9 cellular contexts compared by ENCODE assay signal in genomic region chr19:45815501-45816216, GRCh38. TPM values are rescaled to one million over a fixed set of nuclear protein-coding genes. Genes with fewer than 3 reads are reported as not detected.
DNase-seq lines count a peak whose midpoint lies in the region; ATAC-seq lines count a peak whose summit lies in the region.
"Had no signal": no experiment of that assay in that cellular context is flagged by ENCODE, and none has a peak within 500 bp of the region (broad histone marks: within the 10 kb centered on the region; RNA-seq: fewer than 3 reads in every experiment).

No MANE protein-coding gene starts in this region.

- H3K4me1 ChIP-seq in BLaER1 (peaks cover 47% of the 10 kb centered on the region), neuron (ENCODE audit: insufficient read depth, low read length) (peaks cover 15% of the 10 kb centered on the region)

- peaks cover 13% of the 10 kb centered on the region for H4K20me1 ChIP-seq in BLaER1

- peak overlapping the region; percentile 69 for H3K4me3 ChIP-seq in BLaER1
- H3K4me3 ChIP-seq in neuron (ENCODE audit: low read length) = peak overlapping the region; percentile 36

- H3K36me3 ChIP-seq in BLaER1 = peaks cover 28% of the 10 kb centered on the region
- H3K36me3 ChIP-seq in neuron (ENCODE audit: insufficient read depth, low read length) = peaks cover 14% of the 10 kb centered on the region

- H3K27ac Mint-ChIP-seq in T-cell = no peak overlapping the region

- POLR2A ChIA-PET in T-cell (lab: Charles Lee) = no interaction called here

- H3K4me3 Mint-ChIP-seq in T-cell = peak overlapping the region in 2 of 3 donors; percentile 21 to 53

- peaks cover 5% of the 10 kb centered on the region for H3K36me3 Mint-ChIP-seq in T-cell

- no peak overlapping the region for H2AFZ ChIP-seq in neuron (ENCODE audit: low read depth, low read length)

- ATAC-seq in T-cell (replicated peaks in 1 of 4) (no peak), left ventricle myocardium superior (peak; percentile 37)

- peaks cover 4 to 8% of the 10 kb centered on the region in 2 donors for H3K27me3 Mint-ChIP-seq in T-cell

- H3K27ac ChIP-seq in BLaER1 = peak overlapping the region; percentile 62

- H3K9me3 ChIP-seq in BLaER1 (no peaks in the 10 kb centered on the region), neuron (ENCODE audit: low read length) (no peaks in the 10 kb centered on the region)

- H3K9ac ChIP-seq in BLaER1 = peak overlapping the region; percentile 75

- intact Hi-C loops in left ventricle myocardium superior (cut with micrococcal nuclease) = no loop called here

- peaks cover 0 to 3% (median 2%) of the 10 kb centered on the region in 3 donors for H3K4me1 Mint-ChIP-seq in T-cell

- in situ Hi-C loops in KBM-7 (cut with MboI; ENCODE audit: low pct_unique_long_range_greater_than_20kb, low sequenced_read_pairs) = no loop called here

- peak in 1 of 34 experiments; percentile 9 for DNase-seq in T-cell
- peak; percentile 44 for DNase-seq in left ventricle myocardium superior
- DNase-seq in HuH-7 (ENCODE audit: low spot score) = no peak
- no peak for DNase-seq in KBM-7
- no peak for DNase-seq in DMS53 treated with DMSO at 0.1 percent for 48 hours (lab: John Stamatoyannopoulos, UW; ENCODE audit: unreplicated experiment)
- DNase-seq in activated naive CD4-positive, alpha-beta T cell treated with Interleukin-2 at 50 U/mL for 16 hours = no peak
- DNase-seq: activated effector memory CD4-positive, alpha-beta T cell treated with anti-CD3 and anti-CD28 coated beads, Interleukin-2, amount 50 U/mL, for 16 hours had no signal

- H3K27me3 ChIP-seq in BLaER1 (no peaks in the 10 kb centered on the region), neuron (ENCODE audit: insufficient read depth, low read length) (no peaks in the 10 kb centered on the region)

- no peaks in the 10 kb centered on the region for H3K9me3 Mint-ChIP-seq in T-cell

- CTCF ChIA-PET in T-cell (lab: Charles Lee) = no interaction called here

- peak overlapping the region; percentile 90 for H3K4me2 ChIP-seq in BLaER1

RNA-seq across cellular contexts. Expression of gene RSPH6A, which starts 0.6 kb away (rescaled TPM):
- total RNA-seq in T-cell = under 1 TPM; 0.20 to 0.47 (median 0.38) TPM
- not detected for total RNA-seq in left ventricle myocardium superior

RNA-seq across cellular contexts. Expression of gene DMWD, which starts 23.0 kb away (rescaled TPM):
- total RNA-seq in T-cell (10 to 100 TPM; 28.4 to 53.3 (median 44.6) TPM), left ventricle myocardium superior (64.6 TPM)

RNA-seq across cellular contexts. Expression of gene DMPK, which starts 33.4 kb away (rescaled TPM):
- total RNA-seq in T-cell = 10 to 100 TPM; 31.4 to 46.4 (median 36.9) TPM
- total RNA-seq in left ventricle myocardium superior = 275 TPM

RNA-seq across cellular contexts. Expression of gene SIX5, which starts 46.6 kb away (rescaled TPM):
- total RNA-seq in T-cell (1 to 10 TPM in 3 of 5 donors, under 1 TPM in 2; 0.89 to 2.1 (median 1.3) TPM), left ventricle myocardium superior (26.1 TPM)

RNA-seq across cellular contexts. Expression of gene SYMPK, which starts 47.3 kb away (rescaled TPM):
- 100 to 1,000 TPM in 1 of 5 donors, 10 to 100 TPM in 4; 89.7 to 102 (median 94.7) TPM for total RNA-seq in T-cell
- 38.3 TPM for total RNA-seq in left ventricle myocardium superior
